Comparison of ENCODE assay signal across 15 cellular contexts in the genomic region with DNA sequence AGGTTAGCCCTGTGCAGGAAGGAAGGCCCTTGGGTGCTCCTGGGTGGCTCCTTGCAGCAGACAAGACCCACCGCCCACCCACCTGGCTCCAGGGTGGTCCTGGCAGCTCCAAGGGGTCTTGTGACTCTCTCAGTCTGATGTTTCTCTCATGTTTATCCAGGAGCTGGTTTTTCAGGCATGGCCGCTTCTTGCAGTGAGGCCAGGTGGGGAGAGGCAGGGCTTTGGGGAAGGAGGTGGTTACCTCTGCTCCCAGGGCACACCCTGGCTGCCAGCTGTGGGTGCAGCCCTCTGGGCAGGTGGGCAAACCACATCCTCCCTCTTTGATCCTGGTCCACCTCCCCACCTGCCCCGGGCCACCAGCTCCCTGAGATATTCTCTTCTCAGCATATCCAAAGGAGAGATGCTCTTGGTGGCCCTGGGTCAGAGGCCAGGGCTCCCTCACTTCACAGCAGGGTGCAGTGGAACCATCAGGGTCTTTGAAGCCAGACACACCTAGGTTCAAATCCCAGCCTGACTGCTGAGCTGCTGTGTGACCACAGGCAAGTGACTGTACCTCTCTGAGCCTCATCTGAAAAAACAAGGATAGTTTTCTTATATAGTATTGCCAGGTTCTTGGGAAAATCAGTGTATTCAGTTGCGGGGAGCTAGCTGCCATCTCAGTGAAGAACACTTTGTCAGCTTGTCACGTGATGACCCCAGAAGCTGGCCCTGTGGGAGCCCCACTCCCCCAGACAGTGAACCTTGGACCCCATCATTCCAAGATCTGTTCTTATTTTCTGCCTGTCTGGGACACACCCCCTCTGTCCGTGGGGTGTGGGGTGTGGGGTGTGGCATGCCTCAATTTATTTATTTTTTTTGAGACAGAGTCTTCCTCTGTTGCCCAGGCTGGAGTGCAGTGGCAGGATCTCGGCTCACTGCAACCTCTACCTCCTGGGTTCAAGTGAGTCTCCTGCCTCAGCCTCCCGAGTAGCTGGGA. TPM values are rescaled to one million over a fixed set of nuclear protein-coding genes. Genes with fewer than 3 reads are reported as not detected.
A peak's percentile ranks its signal among the peaks of the same experiment; 100 is the strongest.
DNase-seq lines count a peak whose midpoint lies in the region; ATAC-seq, FAIRE-seq and TF ChIP-seq lines count a peak whose summit lies in the region.
"Had no signal": no experiment of that assay in that cellular context is flagged by ENCODE, and none has a peak within 500 bp of the region (broad histone marks: within the 10 kb centered on the region; RNA-seq: fewer than 3 reads in every experiment).

No MANE protein-coding gene starts in this region.

- no peak overlapping the region for H2AK5ac ChIP-seq in neuronal stem cell (ENCODE audit: low read depth, low read length)

- TF ChIP-seq CTCF in A549 (IDR thresholded peaks at IDR 0.05) (no peak), DND-41 (IDR thresholded peaks at IDR 0.05; ENCODE audit: borderline replicate concordance, extremely low read depth, low read length, poor library complexity, severe bottlenecking) (no peak), body of pancreas (IDR thresholded peaks at IDR 0.05) (no peak)

- H3K14ac ChIP-seq in neuronal stem cell (ENCODE audit: low read length) = no peak overlapping the region

- H3K27ac ChIP-seq in A549 = peak overlapping the region in 1 of 2 experiments; percentile 18; a peak in 1 of 6 replicates
- no peak overlapping the region; the same call in 1 of the 2 replicates for H3K27ac ChIP-seq in DND-41 (ENCODE audit: low read length)
- H3K27ac ChIP-seq in body of pancreas = peak overlapping the region in 1 of 4 donors; percentile 18
- H3K27ac ChIP-seq in neuronal stem cell (replicated peaks; ENCODE audit: low read length) = no peak overlapping the region
- H3K27ac ChIP-seq: right lobe of liver had no signal

- no peak overlapping the region for H2BK15ac ChIP-seq in neuronal stem cell (ENCODE audit: low read length)

- intact Hi-C loops in body of pancreas (cut with DNase I) = no loop called here

- no peak overlapping the region for H2BK120ac ChIP-seq in neuronal stem cell (ENCODE audit: low read depth, low read length)

- H3K27me3 ChIP-seq in DND-41 (ENCODE audit: insufficient read depth, low read length, poor library complexity) (no peaks in the 10 kb centered on the region), body of pancreas (no peaks in the 10 kb centered on the region), neuronal stem cell (ENCODE audit: control insufficient read depth in 3 of 3, insufficient read depth in 3 of 3, low read depth in 1 of 3, low read length in 3 of 3) (no peaks in the 10 kb centered on the region)
- H3K27me3 ChIP-seq: BLaER1 treated with 17β-estradiol and CSF1 and Interleukin-3, amounts not matched to agents 10 nM and 100 nM; right lobe of liver had no signal

- H3K9ac ChIP-seq in DND-41 (ENCODE audit: low read depth, low read length) = no peak overlapping the region
- H3K9ac ChIP-seq in neuronal stem cell (ENCODE audit: low read depth, low read length, poor library complexity) = no peak overlapping the region
- H3K9ac ChIP-seq: BLaER1 treated with 17β-estradiol and CSF1 and Interleukin-3, amounts not matched to agents 10 nM and 100 nM had no signal

- FAIRE-seq in A549 (lab: Jason Lieb, UNC) (no peak), H54 (lab: Jason Lieb, UNC) (no peak)

- H2BK5ac ChIP-seq in neuronal stem cell (ENCODE audit: low read length) = no peak overlapping the region

- peaks cover 8% of the 10 kb centered on the region for H3K4me1 ChIP-seq in A549
- H3K4me1 ChIP-seq in DND-41 (ENCODE audit: insufficient read depth, low read length) = no peaks in the 10 kb centered on the region
- H3K4me1 ChIP-seq in body of pancreas = peaks cover 7% of the 10 kb centered on the region
- H3K4me1 ChIP-seq in neuronal stem cell (ENCODE audit: control insufficient read depth in 2 of 2, insufficient read depth in 1 of 2, low read depth in 1 of 2, low read length in 2 of 2) = peaks cover 7% of the 10 kb centered on the region in 2 donors
- H3K4me1 ChIP-seq: right lobe of liver had no signal

- peak overlapping the region; percentile 1 for H3K23ac ChIP-seq in neuronal stem cell (ENCODE audit: low read depth, low read length, poor library complexity)

- H2BK12ac ChIP-seq in neuronal stem cell (ENCODE audit: low read length) = no peak overlapping the region

- no peak overlapping the region for H3K4ac ChIP-seq in neuronal stem cell (ENCODE audit: low read length)

- POLR2A ChIA-PET in A549 (lab: Yijun Ruan, JAX) = no interaction called here

- TF ChIP-seq POLR2A in A549 (IDR thresholded peaks at IDR 0.05; ENCODE audit: low read length) (no peak), body of pancreas (IDR thresholded peaks at IDR 0.05) (no peak), H54 (IDR thresholded peaks at IDR 0.05; ENCODE audit: low read depth, low read length) (no peak)

- no peak overlapping the region for H4K91ac ChIP-seq in neuronal stem cell (ENCODE audit: low read depth, low read length, poor library complexity)

- H3K79me1 ChIP-seq in neuronal stem cell (ENCODE audit: low read depth, low read length) = peaks cover 33% of the 10 kb centered on the region

- peak overlapping the region; percentile 7 for H3K18ac ChIP-seq in neuronal stem cell (ENCODE audit: low read length)

- H3K4me2 ChIP-seq in A549 = no peak overlapping the region
- H3K4me2 ChIP-seq in DND-41 (ENCODE audit: insufficient read depth, low read length) = no peak overlapping the region
- no peak overlapping the region for H3K4me2 ChIP-seq in neuronal stem cell (ENCODE audit: insufficient read depth, low read length, poor library complexity, severe bottlenecking)

- CTCF ChIA-PET in A549 (lab: Yijun Ruan, JAX) = interaction anchor here (0.6 to 1.9 kb wide), 4 partner anchors 16 to 155 kb away, joined by 3 to 7 read pairs (median 5); no protein-coding TSS in a partner anchor

- DNase-seq in A549 (ENCODE audit: low read depth in 1 of 2, low spot score in 1 of 2) = no peak
- peak; percentile 32 for DNase-seq in DND-41
- DNase-seq in body of pancreas = peak in 3 of 4 donors; percentile 25 to 48 (median 34)
- no peak for DNase-seq in neuronal stem cell (ENCODE audit: low spot score)
- no peak for DNase-seq in H54 (ENCODE audit: insufficient read length, low spot score)
- DNase-seq in activated CD4-positive, alpha-beta T cell treated with anti-CD3 and anti-CD28 coated beads, Interleukin-2, amount 50 U/mL, for 1 hour = no peak
- DNase-seq in hepatic stellate cell (ENCODE audit: low spot score) = no peak
- DNase-seq: activated CD8-positive, alpha-beta memory T cell treated with anti-CD3 and anti-CD28 coated beads, Interleukin-2, amount 50 U/mL, for 4 hours; activated naive CD8-positive, alpha-beta T cell treated with anti-CD3 and anti-CD28 coated beads, Interleukin-2, amount 10 ng/mL, durations not matched to agents 7 days and 5 days; HFFc6; NCI-H526 treated with DMSO at 0.1 percent for 48 hours; right lobe of liver; stimulated activated naive CD8-positive, alpha-beta T cell treated with anti-CD3 and anti-CD28 coated beads, Interleukin-15, Interleukin-2, amounts not matched to agents 100 U/mL and 50 U/mL, for 24 hours had no signal

- H3K36me3 ChIP-seq in DND-41 (ENCODE audit: insufficient read depth, low read length) (no peaks in the 10 kb centered on the region), body of pancreas (replicated peaks in 1 of 2; ENCODE audit: insufficient read depth in 1 of 2, low read depth in 2 of 2) (no peaks in the 10 kb centered on the region), neuronal stem cell (replicated peaks in 1 of 2; ENCODE audit: control insufficient read depth in 2 of 2, insufficient read depth in 2 of 2, low read length in 2 of 2) (peaks cover 4 to 15% of the 10 kb centered on the region in 2 donors)
- H3K36me3 ChIP-seq: right lobe of liver had no signal

- no peak overlapping the region for H2AFZ ChIP-seq in DND-41 (ENCODE audit: low read depth, low read length)
- H2AFZ ChIP-seq in neuronal stem cell (ENCODE audit: low read length) = no peak overlapping the region

- WGBS in A549 (ENCODE audit: missing lambda C conversion rate) = 88% methylated on average over 8 of the region's 8 CpGs
- 68 to 76% methylated on average over 6 to 8 of the region's 8 CpGs for WGBS in body of pancreas, 2 donors
- no CpG with 5 or more reads among the region's 8 CpGs for WGBS in neuronal stem cell (ENCODE audit: extremely low coverage in 2 of 2, insufficient read length in 2 of 2, insufficient replicate concordance in 1 of 2), 2 donors

- H3K4me3 ChIP-seq in A549 (no peak overlapping the region), DND-41 (ENCODE audit: low read depth in 1 of 2, low read length in 2 of 2) (no peak overlapping the region), body of pancreas (no peak overlapping the region), neuronal stem cell (ENCODE audit: low read length in 2 of 2) (no peak overlapping the region)
- H3K4me3 ChIP-seq: BLaER1 treated with 17β-estradiol and CSF1 and Interleukin-3, amounts not matched to agents 10 nM and 100 nM; right lobe of liver had no signal

- no peak for TF ChIP-seq EP300 in A549 (IDR thresholded peaks at IDR 0.05)

- TF ChIP-seq RAD21 in A549 (conservative IDR thresholded peaks at IDR 0.05 in 1 of 2, IDR thresholded peaks at IDR 0.05 in 1 of 2) = no peak

- H3K9me3 ChIP-seq in A549 (no peaks in the 10 kb centered on the region), DND-41 (ENCODE audit: insufficient read depth, low read length, severe bottlenecking) (no peaks in the 10 kb centered on the region), body of pancreas (no peaks in the 10 kb centered on the region), neuronal stem cell (replicated peaks in 1 of 2; ENCODE audit: control insufficient read depth in 2 of 2, insufficient read depth in 1 of 2, low read depth in 1 of 2, low read length in 2 of 2) (no peaks in the 10 kb centered on the region)
- H3K9me3 ChIP-seq: BLaER1 treated with 17β-estradiol and CSF1 and Interleukin-3, amounts not matched to agents 10 nM and 100 nM; right lobe of liver had no signal

- H3K79me2 ChIP-seq in DND-41 (ENCODE audit: insufficient read depth, low read length) = peaks cover 62% of the 10 kb centered on the region

- ATAC-seq in A549 = no peak
- ATAC-seq in DND-41 (ENCODE audit: insufficient read depth, low read depth) = peak; percentile 65
- ATAC-seq in body of pancreas = no peak
- no peak for ATAC-seq in GM19351 (IDR thresholded peaks at IDR 0.05; ENCODE audit: unreplicated experiment)
- ATAC-seq: stimulated activated naive CD8-positive, alpha-beta T cell treated with anti-CD3 and anti-CD28 coated beads, Interleukin-15, Interleukin-2, amounts not matched to agents 100 U/mL and 50 U/mL, for 24 hours had no signal

- peaks cover 24% of the 10 kb centered on the region for H4K20me1 ChIP-seq in DND-41 (ENCODE audit: insufficient read depth, low read length)

- H4K8ac ChIP-seq in neuronal stem cell (ENCODE audit: low read depth, low read length) = no peak overlapping the region

RNA-seq across cellular contexts. Expression of a gene that starts 11.5 kb away (rescaled TPM):
- polyA plus RNA-seq in A549 (2011; rRNA removed) = 20.5 and 23.2 TPM in 2 replicates
- polyA plus RNA-seq in A549 (2012; cell fraction: cytosol; rRNA removed) = 19.0 and 21.6 TPM in 2 replicates
- 21.1 and 26.9 TPM in 2 replicates for polyA plus RNA-seq in A549 (2012; cell fraction: nucleus; rRNA removed)
- 19.9 to 21.7 TPM (median 21.5 TPM) in 3 replicates for polyA plus RNA-seq in A549 (2017; fragmentation: RNase III; extraction: RNeasy Plus Mini Kit Qiagen cat#74134 plus additional on column Dnase treatment)
- polyA minus RNA-seq in A549 (2011; rRNA and poly(A)+ RNA removed) = 16.4 and 25.3 TPM in 2 replicates
- total RNA-seq in body of pancreas = 10 to 100 TPM in 1 of 2 donors, 1 to 10 TPM in 1; 9.2 to 11.2 TPM
- polyA plus RNA-seq in neuronal stem cell (2013, experiment 1 of 2) = 87.8 TPM
- 87.6 TPM for polyA plus RNA-seq in neuronal stem cell (2013, experiment 2 of 2)

Comparison
In these comparisons a context has a peak if more than half of its experiments do, and no peak if none do; other contexts are left out.
1. DNase-seq: peak in DND-41 (single experiment) and body of pancreas (3 of 4); none in A549 (0 of 2), neuronal stem cell (single experiment), H54 (single experiment), activated CD4-positive, alpha-beta T cell treated with anti-CD3 and anti-CD28 coated beads, Interleukin-2, amount 50 U/mL, for 1 hour (single experiment) and hepatic stellate cell (single experiment).